Comparison of ENCODE assay signal across 15 cellular contexts in genomic region chr17:16936536-16937310, GRCh38. TPM values are rescaled to one million over a fixed set of nuclear protein-coding genes. Genes with fewer than 3 reads are reported as not detected.
"Had no signal": no experiment of that assay in that cellular context is flagged by ENCODE, and none has a peak within 500 bp of the region (broad histone marks: within the 10 kb centered on the region; RNA-seq: fewer than 3 reads in every experiment).

No MANE protein-coding gene starts in this region.

- H3K36me3 Mint-ChIP-seq: activated naive CD4-positive, alpha-beta T cell treated with anti-CD3 and anti-CD28 coated beads, Interleukin-2, amount 10 ng/mL, durations not matched to agents 7 days and 5 days; naive thymus-derived CD4-positive, alpha-beta T cell had no signal

- H3K9me3 ChIP-seq: colonic mucosa, gastrocnemius medialis, lower lobe of right lung, prostate gland, thyroid gland had no signal

- H3K27ac ChIP-seq: cardiac muscle cell, colonic mucosa, gastrocnemius medialis, lower lobe of right lung, prostate gland, thyroid gland had no signal

- H3K4me1 Mint-ChIP-seq: activated CD4-positive, alpha-beta T cell treated with anti-CD3 and anti-CD28 coated beads for 36 hours; activated naive CD4-positive, alpha-beta T cell treated with anti-CD3 and anti-CD28 coated beads, Interleukin-2, amount 10 ng/mL, durations not matched to agents 7 days and 5 days had no signal

- H3K4me1 ChIP-seq: colonic mucosa, gastrocnemius medialis, lower lobe of right lung, prostate gland, thyroid gland had no signal

- H3K4me3 Mint-ChIP-seq: activated CD4-positive, alpha-beta T cell treated with anti-CD3 and anti-CD28 coated beads for 36 hours; activated CD8-positive, alpha-beta T cell treated with anti-CD3 and anti-CD28 coated beads, Interleukin-2, amount 10 ng/mL, durations not matched to agents 7 days and 5 days; activated naive CD4-positive, alpha-beta T cell treated with anti-CD3 and anti-CD28 coated beads, Interleukin-2, amount 10 ng/mL, durations not matched to agents 7 days and 5 days; naive thymus-derived CD4-positive, alpha-beta T cell had no signal

- H3K27ac Mint-ChIP-seq: activated CD4-positive, alpha-beta T cell treated with anti-CD3 and anti-CD28 coated beads for 36 hours; activated CD8-positive, alpha-beta T cell treated with anti-CD3 and anti-CD28 coated beads, Interleukin-2, amount 10 ng/mL, durations not matched to agents 7 days and 5 days; activated naive CD4-positive, alpha-beta T cell treated with anti-CD3 and anti-CD28 coated beads, Interleukin-2, amount 10 ng/mL, durations not matched to agents 7 days and 5 days; naive thymus-derived CD4-positive, alpha-beta T cell had no signal

- H3K27me3 Mint-ChIP-seq: activated CD4-positive, alpha-beta T cell treated with anti-CD3 and anti-CD28 coated beads for 36 hours had no signal

- H3K9me3 Mint-ChIP-seq: activated naive CD4-positive, alpha-beta T cell treated with anti-CD3 and anti-CD28 coated beads, Interleukin-2, amount 10 ng/mL, durations not matched to agents 7 days and 5 days; naive thymus-derived CD4-positive, alpha-beta T cell had no signal

- H3K27me3 ChIP-seq: cardiac muscle cell, colonic mucosa, gastrocnemius medialis, thyroid gland had no signal

- ATAC-seq: activated CD4-positive, alpha-beta T cell treated with anti-CD3 and anti-CD28 coated beads for 36 hours; activated CD8-positive, alpha-beta T cell treated with anti-CD3 and anti-CD28 coated beads, Interleukin-2, amount 10 ng/mL, durations not matched to agents 7 days and 5 days; gastrocnemius medialis; lower lobe of right lung; naive thymus-derived CD4-positive, alpha-beta T cell had no signal

- DNase-seq: activated CD4-positive, alpha-beta T cell treated with anti-CD3 and anti-CD28 coated beads for 36 hours; activated CD8-positive, alpha-beta T cell treated with anti-CD3 and anti-CD28 coated beads, Interleukin-2, amount 10 ng/mL, durations not matched to agents 7 days and 5 days; activated naive CD4-positive, alpha-beta T cell treated with anti-CD3 and anti-CD28 coated beads, Interleukin-2, amount 10 ng/mL, durations not matched to agents 7 days and 5 days; colonic mucosa; effector CD8-positive, alpha-beta T cell; gastrocnemius medialis; kidney; naive thymus-derived CD4-positive, alpha-beta T cell; stimulated activated CD4-positive, alpha-beta T cell treated with anti-CD3 and anti-CD28 coated beads, Interleukin-4, amount 100 ng/mL, for 1 hour; stimulated activated CD8-positive, alpha-beta memory T cell treated with anti-CD3 and anti-CD28 coated beads, Interleukin-4, amount 100 ng/mL, for 48 hours; T-helper 2 cell; thyroid gland had no signal

- H3K36me3 ChIP-seq: cardiac muscle cell, colonic mucosa, gastrocnemius medialis, lower lobe of right lung, prostate gland, thyroid gland had no signal

- H3K4me3 ChIP-seq: cardiac muscle cell, colonic mucosa, gastrocnemius medialis, lower lobe of right lung, prostate gland, thyroid gland had no signal

RNA-seq across cellular contexts. Expression of gene TNFRSF13B, which starts 35.2 kb away (rescaled TPM):
- total RNA-seq: activated CD4-positive, alpha-beta T cell treated with anti-CD3 and anti-CD28 coated beads for 36 hours; activated CD8-positive, alpha-beta T cell treated with anti-CD3 and anti-CD28 coated beads, Interleukin-2, amount 10 ng/mL, durations not matched to agents 7 days and 5 days; cardiac muscle cell; gastrocnemius medialis; prostate gland; thyroid gland had no signal
- polyA plus RNA-seq: cardiac muscle cell had no signal
